16 cellular contexts compared by ENCODE assay signal in genomic region chr1:93471284-93471683, GRCh38. TPM values are rescaled to one million over a fixed set of nuclear protein-coding genes. Genes with fewer than 3 reads are reported as not detected.
DNase-seq lines count a peak whose midpoint lies in the region; ATAC-seq, FAIRE-seq and TF ChIP-seq lines count a peak whose summit lies in the region.
"Had no signal": no experiment of that assay in that cellular context is flagged by ENCODE, and none has a peak within 500 bp of the region (broad histone marks: within the 10 kb centered on the region; RNA-seq: fewer than 3 reads in every experiment).

No MANE protein-coding gene starts in this region.

- peaks cover 13% of the 10 kb centered on the region for H3K4me1 ChIP-seq in astrocyte (ENCODE audit: insufficient read depth, low read length)
- H3K4me1 ChIP-seq in pancreas, result peaks cover 0 to 7% (median 5%) of the 10 kb centered on the region in 3 donors

- no peak overlapping the region for H3K9ac ChIP-seq in astrocyte (ENCODE audit: low read length)

- H3K36me3 Mint-ChIP-seq in astrocyte (ENCODE audit: low read depth, unreplicated experiment), result peaks cover 2% of the 10 kb centered on the region
- peaks cover 53% of the 10 kb centered on the region for H3K36me3 Mint-ChIP-seq in nephron (ENCODE audit: low read depth)

- no peaks in the 10 kb centered on the region for H3K36me3 ChIP-seq in astrocyte (ENCODE audit: insufficient read depth, low read length)
- H3K36me3 ChIP-seq in pancreas, result no peaks in the 10 kb centered on the region
- H3K36me3 ChIP-seq: HAP-1 had no signal

- H3K4me3 ChIP-seq in astrocyte (ENCODE audit: insufficient read depth, low read depth, low read length) (no peak overlapping the region), pancreas (no peak overlapping the region)
- H3K4me3 ChIP-seq: HAP-1 had no signal

- no peak overlapping the region for H2AFZ ChIP-seq in astrocyte (ENCODE audit: low read depth, low read length)

- H3K4me3 Mint-ChIP-seq in astrocyte (ENCODE audit: unreplicated experiment) (no peak overlapping the region), nephron (no peak overlapping the region)
- H3K4me3 Mint-ChIP-seq: B cell; CD4-positive, alpha-beta T cell had no signal

- TF ChIP-seq CTCF in C4-2B (conservative IDR thresholded peaks at IDR 0.05) (no peak), astrocyte (IDR thresholded peaks at IDR 0.05; ENCODE audit: insufficient read depth, low read depth, low read length) (no peak), nephron (IDR thresholded peaks at IDR 0.05; ENCODE audit: unreplicated experiment in 3 of 3) (no peak), pancreas (IDR thresholded peaks at IDR 0.05) (no peak)

- H3K4me1 Mint-ChIP-seq in astrocyte (ENCODE audit: low read depth, unreplicated experiment), result peaks cover 21% of the 10 kb centered on the region
- peaks cover 15% of the 10 kb centered on the region for H3K4me1 Mint-ChIP-seq in nephron
- H3K4me1 Mint-ChIP-seq: B cell had no signal

- H3K27me3 ChIP-seq in astrocyte (ENCODE audit: insufficient read depth, low read length) (no peaks in the 10 kb centered on the region), pancreas (no peaks in the 10 kb centered on the region)

- H3K9me3 Mint-ChIP-seq in astrocyte (ENCODE audit: unreplicated experiment) (peaks cover 6% of the 10 kb centered on the region), nephron (peaks cover 29% of the 10 kb centered on the region)

- peaks cover 82% of the 10 kb centered on the region for H4K20me1 ChIP-seq in astrocyte (ENCODE audit: insufficient read depth, low read length)

- H3K27ac Mint-ChIP-seq in astrocyte (ENCODE audit: unreplicated experiment) (no peak overlapping the region), nephron (peak overlapping the region; percentile 52 to 77 (median 70))
- H3K27ac Mint-ChIP-seq: B cell; CD4-positive, alpha-beta T cell had no signal

- H3K27me3 Mint-ChIP-seq in astrocyte (ENCODE audit: low read depth, unreplicated experiment) (no peaks in the 10 kb centered on the region), nephron (ENCODE audit: low read depth) (no peaks in the 10 kb centered on the region)
- H3K27me3 Mint-ChIP-seq: B cell; CD4-positive, alpha-beta T cell had no signal

- 89 to 94% methylated on average over 6 of the region's 6 CpGs for WGBS in pancreas, 2 donors

- no peak for TF ChIP-seq RAD21 in Ishikawa (IDR thresholded peaks at IDR 0.05; ENCODE audit: low read depth)

- no peak for DNase-seq in astrocyte (ENCODE audit: low read depth)
- no peak for DNase-seq in KG1 (lab: John Stamatoyannopoulos, UW)
- DNase-seq in pancreas, result no peak
- no peak for DNase-seq in DMS153 treated with DMSO at 0.1 percent for 48 hours (lab: John Stamatoyannopoulos, UW; ENCODE audit: unreplicated experiment)
- DNase-seq: Calu3; CD4-positive, alpha-beta T cell; Kasumi-1; NCI-H1105; NCI-H1930; NCI-H526 treated with DMSO at 0.1 percent for 48 hours had no signal

- TF ChIP-seq EP300 in Ishikawa (IDR thresholded peaks at IDR 0.05; ENCODE audit: borderline replicate concordance), result no peak

- intact Hi-C loops in pancreas (cut with DNase I), result no loop called here

- peaks cover 91% of the 10 kb centered on the region for H3K79me2 ChIP-seq in astrocyte (ENCODE audit: insufficient read depth, low read length)

- H3K27ac ChIP-seq in C4-2B, result peak overlapping the region; percentile 47
- H3K27ac ChIP-seq in astrocyte (ENCODE audit: low read depth, low read length), result no peak overlapping the region
- no peak overlapping the region for H3K27ac ChIP-seq in pancreas

- peak overlapping the region; percentile 35 for H3K4me2 ChIP-seq in astrocyte (ENCODE audit: low read length)

- FAIRE-seq in astrocyte (lab: Jason Lieb, UNC), result peak; percentile 55
- FAIRE-seq in pancreas (lab: Jason Lieb, UNC), result no peak

- no peak for ATAC-seq in HG03460 (IDR thresholded peaks at IDR 0.05; ENCODE audit: unreplicated experiment)
- ATAC-seq in pancreas, result no peak

- H3K9me3 ChIP-seq in astrocyte (ENCODE audit: insufficient read depth, low read depth, low read length), result no peaks in the 10 kb centered on the region
- no peaks in the 10 kb centered on the region for H3K9me3 ChIP-seq in pancreas
- H3K9me3 ChIP-seq: HAP-1 had no signal

TF ChIP-seq in Ishikawa, 13 proteins besides CTCF, POLR2A, EP300 and RAD21:
- TF ChIP-seq TAF1 (IDR thresholded peaks at IDR 0.05; ENCODE audit: low read depth) (no peak), EGR1 (IDR thresholded peaks at IDR 0.05) (no peak), TEAD4 (IDR thresholded peaks at IDR 0.05) (peak; percentile 49), NFIC (IDR thresholded peaks at IDR 0.05) (no peak)
- TF ChIP-seq, protein P1, sequence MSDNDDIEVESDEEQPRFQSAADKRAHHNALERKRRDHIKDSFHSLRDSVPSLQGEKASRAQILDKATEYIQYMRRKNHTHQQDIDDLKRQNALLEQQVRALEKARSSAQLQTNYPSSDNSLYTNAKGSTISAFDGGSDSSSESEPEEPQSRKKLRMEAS (IDR thresholded peaks at IDR 0.05), result no peak

RNA-seq across cellular contexts. Expression of gene FNBP1L, which starts 23.4 kb away (rescaled TPM):
- total RNA-seq in astrocyte (49.7 and 57.8 TPM in 2 replicates), pancreas (10 to 100 TPM; 10.9 to 32.4 (median 16.0) TPM)
- 10 to 100 TPM; 10.1 to 18.8 TPM for polyA plus RNA-seq in pancreas
